ENCODE assay signal across 8 cellular contexts in the genomic region with DNA sequence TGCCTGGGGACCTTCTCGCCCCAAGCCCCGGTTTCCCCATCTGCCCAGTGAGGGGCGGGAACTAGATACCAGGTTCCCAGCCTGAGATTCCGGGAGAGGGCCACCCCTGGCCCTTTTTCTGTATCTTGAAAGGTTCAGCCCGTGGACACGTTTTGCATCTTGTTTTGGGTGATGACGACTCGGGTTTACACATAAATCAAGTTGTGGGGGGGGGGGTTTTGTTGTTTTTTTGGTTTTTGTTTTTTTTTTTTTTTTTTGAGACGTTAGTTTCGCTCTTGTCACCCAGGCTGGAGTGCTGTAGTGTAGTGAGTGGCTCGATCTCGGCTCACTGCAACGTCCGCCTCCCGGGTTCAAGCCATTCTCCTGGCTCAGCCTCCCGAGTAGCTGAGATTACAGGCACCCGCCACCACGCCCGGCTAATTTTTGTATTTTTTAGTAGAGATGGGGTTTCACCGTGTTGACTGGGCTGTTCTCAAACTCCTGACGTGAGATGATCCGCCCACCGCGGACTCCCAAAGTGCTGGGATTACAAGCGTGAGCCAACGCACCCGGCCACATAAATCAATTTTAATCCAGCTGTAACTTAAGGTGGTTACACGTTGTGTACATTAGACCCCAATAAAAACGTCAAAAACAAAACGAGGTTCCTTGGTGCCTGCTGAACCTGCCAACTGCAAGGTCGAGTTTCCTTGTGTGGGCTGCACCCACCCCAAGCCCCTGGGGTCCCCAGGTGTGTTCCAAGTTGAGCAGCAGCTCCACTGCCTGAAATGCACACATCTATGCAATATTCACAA. TPM values are rescaled to one million over a fixed set of nuclear protein-coding genes. Genes with fewer than 3 reads are reported as not detected.
A peak's percentile ranks its signal among the peaks of the same experiment; 100 is the strongest.
DNase-seq lines count a peak whose midpoint lies in the region; ATAC-seq and TF ChIP-seq lines count a peak whose summit lies in the region.

No MANE protein-coding gene starts in this region.

- H3K36me3 ChIP-seq in DOHH2 (ENCODE audit: control insufficient read depth, low read length) (peaks cover 7% of the 10 kb centered on the region), MG63 (peaks cover 5% of the 10 kb centered on the region)

- H3K9me3 Mint-ChIP-seq in dendritic cell treated with granulocyte-macrophage colony-stimulating factor and Interleukin-4, amounts not matched to agents 40 ng/mL and 50 ng/mL, for 4 days: no peaks in the 10 kb centered on the region
- H3K9me3 Mint-ChIP-seq in naive thymus-derived CD8-positive, alpha-beta T cell: no peaks in the 10 kb centered on the region

- no peak overlapping the region for H3K27ac ChIP-seq in DOHH2 (ENCODE audit: low read depth, low read length)

- peaks cover 26% of the 10 kb centered on the region for H3K27me3 Mint-ChIP-seq in dendritic cell treated with granulocyte-macrophage colony-stimulating factor and Interleukin-4, amounts not matched to agents 40 ng/mL and 50 ng/mL, for 4 days
- H3K27me3 Mint-ChIP-seq in naive thymus-derived CD8-positive, alpha-beta T cell: peaks cover 7 to 26% (median 9%) of the 10 kb centered on the region in 5 donors

- peak overlapping the region; percentile 68 for H3K4me2 ChIP-seq in DOHH2 (ENCODE audit: low read length)

- H3K27me3 ChIP-seq in DOHH2 (ENCODE audit: control insufficient read depth, low read length): peaks cover 27% of the 10 kb centered on the region
- no peaks in the 10 kb centered on the region; the same call in 1 of the 2 replicates for H3K27me3 ChIP-seq in MG63

- no peaks in the 10 kb centered on the region for H3F3A ChIP-seq in DOHH2 (ENCODE audit: control insufficient read depth, insufficient read depth)

- intact Hi-C loops in dendritic cell treated with granulocyte-macrophage colony-stimulating factor and Interleukin-4, amounts not matched to agents 40 ng/mL and 50 ng/mL, for 4 days (cut with micrococcal nuclease): loop anchor here (2.0 kb wide), 1 partner anchor 44 kb away; a partner anchor contains a TSS

- H3K4me3 Mint-ChIP-seq in dendritic cell treated with granulocyte-macrophage colony-stimulating factor and Interleukin-4, amounts not matched to agents 40 ng/mL and 50 ng/mL, for 4 days: peak overlapping the region; percentile 81
- H3K4me3 Mint-ChIP-seq in naive thymus-derived CD8-positive, alpha-beta T cell: peak overlapping the region; percentile 77 to 92 (median 87)

- peaks cover 20% of the 10 kb centered on the region for H3K4me1 ChIP-seq in DOHH2 (ENCODE audit: control insufficient read depth, low read length)

- peak overlapping the region; percentile 83 for H3K27ac Mint-ChIP-seq in dendritic cell treated with granulocyte-macrophage colony-stimulating factor and Interleukin-4, amounts not matched to agents 40 ng/mL and 50 ng/mL, for 4 days
- H3K27ac Mint-ChIP-seq in naive thymus-derived CD8-positive, alpha-beta T cell: peak overlapping the region; percentile 75 to 97 (median 94)

- H3K9me2 ChIP-seq in DOHH2 (replicated peaks; ENCODE audit: control insufficient read depth, low read length): no peaks in the 10 kb centered on the region

- peak overlapping the region; percentile 67 for H3K4me3 ChIP-seq in DOHH2 (ENCODE audit: low read length)
- H3K4me3 ChIP-seq in MG63: peak overlapping the region; percentile 63

- peaks cover 7% of the 10 kb centered on the region for H4K20me1 ChIP-seq in DOHH2 (ENCODE audit: control insufficient read depth, insufficient read depth, low read depth, low read length)

- peaks cover 27% of the 10 kb centered on the region for H3K4me1 Mint-ChIP-seq in dendritic cell treated with granulocyte-macrophage colony-stimulating factor and Interleukin-4, amounts not matched to agents 40 ng/mL and 50 ng/mL, for 4 days (ENCODE audit: low read depth)
- peaks cover 8 to 31% (median 26%) of the 10 kb centered on the region in 4 donors for H3K4me1 Mint-ChIP-seq in naive thymus-derived CD8-positive, alpha-beta T cell

- TF ChIP-seq CTCF in DOHH2 (IDR thresholded peaks at IDR 0.05; ENCODE audit: low read depth, low read length, poor library complexity, severe bottlenecking): no peak

- H3K79me2 ChIP-seq in DOHH2 (ENCODE audit: control insufficient read depth, low read length): peaks cover 33% of the 10 kb centered on the region

- DNase-seq in MG63 (no peak), NCI-H187 treated with DMSO at 0.1 percent for 48 hours (lab: John Stamatoyannopoulos, UW) (no peak)
- peak in 1 of 10 donors; percentile 10 for DNase-seq in naive thymus-derived CD8-positive, alpha-beta T cell

- peak in 1 of 2 donors; percentile 13 for ATAC-seq in naive thymus-derived CD8-positive, alpha-beta T cell
- ATAC-seq in HG02642 (IDR thresholded peaks at IDR 0.05; ENCODE audit: poor library complexity, unreplicated experiment) (no peak), HG03565 (IDR thresholded peaks at IDR 0.05; ENCODE audit: unreplicated experiment) (no peak), GM21447 (IDR thresholded peaks at IDR 0.05; ENCODE audit: unreplicated experiment) (no peak)

- POLR2A ChIA-PET in naive thymus-derived CD8-positive, alpha-beta T cell (lab: Charles Lee): interaction anchor here (0.6 to 1.8 kb wide), 6 partner anchors 42 to 150 kb away, joined by 3 to 11 read pairs (median 6); a partner anchor contains a TSS

- H3K36me3 Mint-ChIP-seq in dendritic cell treated with granulocyte-macrophage colony-stimulating factor and Interleukin-4, amounts not matched to agents 40 ng/mL and 50 ng/mL, for 4 days (ENCODE audit: low read depth): no peaks in the 10 kb centered on the region
- no peaks in the 10 kb centered on the region for H3K36me3 Mint-ChIP-seq in naive thymus-derived CD8-positive, alpha-beta T cell

- no peaks in the 10 kb centered on the region for H3K9me3 ChIP-seq in DOHH2 (ENCODE audit: control insufficient read depth, insufficient read depth, low read length)
- H3K9me3 ChIP-seq in MG63: peaks cover 2% of the 10 kb centered on the region; the same call in 1 of the 2 replicates

RNA-seq across cellular contexts. Expression of a gene that starts 1.1 kb away (rescaled TPM):
- 3.1 and 5.0 TPM in 2 replicates for total RNA-seq in MG63 (2014; rRNA removed; shearing (Covaris generic); ENCODE audit: low replicate concordance)
- total RNA-seq in naive thymus-derived CD8-positive, alpha-beta T cell: 10 to 100 TPM; 44.8 to 49.0 TPM
- polyA plus RNA-seq in naive thymus-derived CD8-positive, alpha-beta T cell: 10 to 100 TPM; 13.1 to 30.9 (median 27.8) TPM

RNA-seq across cellular contexts. Expression of a gene that starts 43.7 kb away (rescaled TPM):
- 7.8 and 18.6 TPM in 2 replicates for total RNA-seq in MG63 (2014; rRNA removed; shearing (Covaris generic); ENCODE audit: low replicate concordance)
- 10 to 100 TPM; 13.8 to 16.8 TPM for total RNA-seq in naive thymus-derived CD8-positive, alpha-beta T cell
- 10 to 100 TPM; 20.8 to 28.6 (median 25.2) TPM for polyA plus RNA-seq in naive thymus-derived CD8-positive, alpha-beta T cell
